ENCODE assay signal across 13 cellular contexts in the genomic region with DNA sequence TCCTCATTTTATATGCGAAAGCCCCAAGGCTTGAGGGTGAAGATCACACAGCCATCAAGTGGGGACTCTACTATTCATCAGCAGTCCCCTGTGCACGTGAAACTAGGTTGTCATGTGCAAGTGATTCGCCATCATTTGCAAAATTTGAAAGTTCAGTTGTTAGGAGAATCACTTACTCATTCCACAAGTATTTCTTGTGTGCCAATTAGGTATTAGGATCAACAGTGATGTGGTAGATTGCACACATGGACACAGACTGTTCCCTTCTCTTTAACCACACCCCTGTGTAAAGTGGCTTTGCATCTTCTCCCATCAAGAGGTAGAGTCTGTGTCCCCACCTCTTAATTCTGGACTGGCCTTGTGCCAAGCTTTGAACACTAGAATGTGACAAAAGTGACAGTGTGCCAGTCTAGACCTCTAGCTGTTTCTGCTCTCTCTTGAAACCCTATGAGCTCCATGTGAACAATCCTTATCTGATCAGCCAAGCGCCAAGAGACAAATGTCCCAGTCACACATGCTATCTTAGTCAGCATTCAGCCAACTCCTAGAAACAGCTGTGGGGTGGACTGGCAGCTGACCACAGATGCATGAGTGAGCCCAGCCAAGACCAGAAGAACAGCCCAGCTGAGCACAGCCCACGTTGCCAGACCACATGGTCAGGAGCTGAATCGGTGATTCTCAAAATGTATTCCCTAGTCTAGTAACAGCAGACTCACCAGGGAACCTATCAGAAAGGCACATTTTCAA. TPM values are rescaled to one million over a fixed set of nuclear protein-coding genes. Genes with fewer than 3 reads are reported as not detected.
DNase-seq lines count a peak whose midpoint lies in the region; ATAC-seq and TF ChIP-seq lines count a peak whose summit lies in the region.
"Had no signal": no experiment of that assay in that cellular context is flagged by ENCODE, and none has a peak within 500 bp of the region (broad histone marks: within the 10 kb centered on the region; RNA-seq: fewer than 3 reads in every experiment).

No MANE protein-coding gene starts in this region.

- DNase-seq in A172 (ENCODE audit: low spot score) (peak; percentile 68), EL (peak; percentile 1), RPMI7951 (ENCODE audit: low read depth) (peak; percentile 44), iris pigment epithelial cell (ENCODE audit: low read depth) (peak; percentile 5), coronary artery (ENCODE audit: low spot score) (no peak), A673 (ENCODE audit: low spot score) (no peak)
- DNase-seq: CD8-positive, alpha-beta T cell; NCI-H1092; NCI-H187; NCI-H524; RPMI8226 had no signal

- H3K36me3 ChIP-seq in A673 (ENCODE audit: insufficient read depth, low read length, poor library complexity, severe bottlenecking), result no peaks in the 10 kb centered on the region
- H3K36me3 ChIP-seq: HAP-1 had no signal

- ATAC-seq in GM21737 (IDR thresholded peaks at IDR 0.05; ENCODE audit: unreplicated experiment), result no peak
- ATAC-seq: CD8-positive, alpha-beta T cell had no signal

- no peaks in the 10 kb centered on the region for H3K4me1 ChIP-seq in A673 (ENCODE audit: insufficient read depth, low read length, poor library complexity, severe bottlenecking)
- H3K4me1 ChIP-seq: HAP-1 had no signal

- H3K4me3 ChIP-seq in coronary artery, result no peak overlapping the region
- no peak overlapping the region for H3K4me3 ChIP-seq in A673 (ENCODE audit: low read depth, low read length, poor library complexity, severe bottlenecking)
- H3K4me3 ChIP-seq: HAP-1 had no signal

- POLR2A ChIA-PET in A673 (lab: Charles Lee; ENCODE audit: low non-redundant PET), result no interaction called here

- TF ChIP-seq CTCF in coronary artery (IDR thresholded peaks at IDR 0.05), result no peak
- TF ChIP-seq CTCF in A673 (conservative IDR thresholded peaks at IDR 0.05; ENCODE audit: low read depth, low read length), result no peak

- no peaks in the 10 kb centered on the region for H3K9me3 ChIP-seq in A673 (ENCODE audit: low read depth, low read length, poor library complexity, severe bottlenecking)

- CTCF ChIA-PET in A673 (lab: Charles Lee), result no interaction called here

- H3K27me3 ChIP-seq in A673 (replicated peaks; ENCODE audit: insufficient read depth, low read depth, low read length, poor library complexity), result no peaks in the 10 kb centered on the region

- BruUV-seq in A673 (replicated peaks; lab: Mats Ljungman, UMichigan), result no TSS peak

- H3K27ac ChIP-seq in coronary artery (no peak overlapping the region), A673 (ENCODE audit: low read depth, low read length, poor library complexity, severe bottlenecking) (no peak overlapping the region)

- intact Hi-C loops in A673 (cut with micrococcal nuclease; ENCODE audit: unreplicated experiment), result no loop called here

RNA-seq across cellular contexts. Expression of a gene that starts 31.5 kb away (rescaled TPM):
- total RNA-seq in A172 (2014; rRNA removed; shearing (Covaris generic)), result 7.3 and 11.4 TPM in 2 replicates
- total RNA-seq in RPMI7951 (2014; rRNA removed; shearing (Covaris generic)), result 0.10 and 0.12 TPM in 2 replicates
- total RNA-seq in A673 (2021), result not detected in 2 replicates

Comparison
In these comparisons a context has a peak if more than half of its experiments do, and no peak if none do; other contexts are left out.
1. DNase-seq: peak in A172 (single experiment), EL (single experiment), RPMI7951 (single experiment) and iris pigment epithelial cell (single experiment); none in coronary artery (single experiment) and A673 (single experiment).